Comparison of ENCODE assay signal across 8 cellular contexts in the genomic region with DNA sequence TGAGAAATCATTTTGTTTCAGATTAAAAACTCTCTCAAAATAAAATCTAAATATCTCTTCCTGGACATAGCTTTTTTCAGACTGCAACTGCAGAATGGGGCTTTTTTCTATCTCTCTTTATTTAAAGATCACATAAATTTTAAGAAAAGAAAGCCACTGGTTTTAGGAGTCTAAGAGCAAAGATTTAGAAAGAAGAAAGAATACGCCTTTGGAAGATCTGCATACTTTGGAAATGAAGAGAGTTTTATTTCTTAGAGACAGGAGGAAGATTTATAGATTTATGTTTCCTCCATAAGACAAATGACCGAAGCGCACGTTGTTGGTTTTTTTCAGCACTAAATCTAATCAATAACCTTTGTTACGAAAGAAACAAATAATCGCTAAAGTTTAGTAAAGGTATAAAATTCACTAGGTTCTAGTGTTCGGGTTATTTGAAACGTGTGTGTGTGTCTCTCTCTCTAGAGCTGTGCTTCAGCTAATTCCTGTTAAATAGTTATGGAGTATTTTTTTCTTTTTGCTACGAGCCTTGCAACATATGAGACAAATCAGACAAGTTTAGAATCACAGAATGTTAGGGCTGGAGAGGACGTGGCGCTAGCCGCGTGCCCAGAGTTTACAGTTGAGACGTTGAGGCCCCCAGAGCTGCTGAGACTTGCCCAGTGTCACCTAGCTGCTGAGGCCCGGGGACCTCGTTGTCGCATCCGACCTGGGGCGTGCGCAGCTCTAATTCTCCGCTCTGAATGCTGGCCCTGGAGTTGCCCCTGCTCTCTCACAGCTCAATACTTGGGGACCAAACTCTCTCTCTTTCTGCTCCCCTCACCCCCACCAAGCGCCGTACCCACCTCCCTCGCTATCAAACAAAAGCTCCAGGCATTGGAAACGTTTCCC.
DNase-seq lines count a peak whose midpoint lies in the region; ATAC-seq and TF ChIP-seq lines count a peak whose summit lies in the region.

No MANE protein-coding gene starts in this region.

- no peak for TF ChIP-seq RAD21 in neural cell (conservative IDR thresholded peaks at IDR 0.05)

- CTCF ChIA-PET in BJ (lab: Yijun Ruan, JAX) = interaction anchor here (0.5 to 1.0 kb wide), 3 partner anchors 215 to 1168 kb away, joined by 3 read pairs; no protein-coding TSS in a partner anchor
- CTCF ChIA-PET in PC-3 (lab: Charles Lee) = interaction anchor here (0.5 kb wide), 1 partner anchor 65 kb away, joined by 3 read pairs; no protein-coding TSS in a partner anchor

- H3K36me3 ChIP-seq in BJ (ENCODE audit: control insufficient read depth, insufficient read depth, low read length) (no peaks in the 10 kb centered on the region), PC-3 (ENCODE audit: low read depth, low read length) (no peaks in the 10 kb centered on the region), esophagus (ENCODE audit: control insufficient read depth in 2 of 2, insufficient read depth in 2 of 2, low read length in 1 of 2) (no peaks in the 10 kb centered on the region), neural cell (ENCODE audit: insufficient read depth, low read length) (no peaks in the 10 kb centered on the region)

- WGBS in esophagus, 2 donors = 22 to 28% methylated on average over 25 of the region's 25 CpGs

- TSS peak; percentile 89 for BruUV-seq in PC-3 (replicated peaks; lab: Mats Ljungman, UMichigan)

- DNase-seq in BJ (ENCODE audit: low read depth) (no peak), PC-3 (no peak), HuH-7 (ENCODE audit: low spot score) (no peak), DMS 273 (lab: John Stamatoyannopoulos, UW; ENCODE audit: unreplicated experiment) (no peak)

- H4K20me1 ChIP-seq in PC-3 (ENCODE audit: low read length) (no peaks in the 10 kb centered on the region), neural cell (ENCODE audit: insufficient read depth) (no peaks in the 10 kb centered on the region)

- peak; percentile 25 for ATAC-seq in PC-3
- ATAC-seq in esophagus mucosa = no peak
- ATAC-seq in GM21723 (IDR thresholded peaks at IDR 0.05; ENCODE audit: unreplicated experiment) = no peak

- H3K4me2 ChIP-seq in PC-3 (ENCODE audit: low read length) = peak overlapping the region; percentile 86
- no peak overlapping the region for H3K4me2 ChIP-seq in neural cell (ENCODE audit: low read length)

- H3K9me2 ChIP-seq in PC-3 (replicated peaks; ENCODE audit: low read length) (no peaks in the 10 kb centered on the region), neural cell (ENCODE audit: insufficient read depth, low read length) (no peaks in the 10 kb centered on the region)

- H3K9me3 ChIP-seq in PC-3 (ENCODE audit: low read length) = no peaks in the 10 kb centered on the region
- H3K9me3 ChIP-seq in esophagus (ENCODE audit: control insufficient read depth in 2 of 2, insufficient read depth in 1 of 2, low read depth in 1 of 2, low read length in 1 of 2) = no peaks in the 10 kb centered on the region
- no peaks in the 10 kb centered on the region for H3K9me3 ChIP-seq in neural cell (ENCODE audit: low read length)

- peak overlapping the region; percentile 82 for H3K9ac ChIP-seq in PC-3 (ENCODE audit: low read length)
- no peak overlapping the region for H3K9ac ChIP-seq in neural cell (ENCODE audit: low read length)

- POLR2A ChIA-PET in BJ (lab: Charles Lee) (no interaction called here), PC-3 (lab: Charles Lee; ENCODE audit: unreplicated experiment) (interaction anchor here (0.7 to 0.9 kb wide), 3 partner anchors 51 to 97 kb away, joined by 4 to 7 read pairs (median 5); no protein-coding TSS in a partner anchor)

- intact Hi-C loops in PC-3 (cut with micrococcal nuclease) = loop anchor here (1.0 to 5.0 kb wide), 5 partner anchors 39 to 214 kb away; partner anchors contain the start of gene GATA6

- H2AFZ ChIP-seq in PC-3 (ENCODE audit: low read length) (peak overlapping the region; percentile 73), neural cell (ENCODE audit: low read depth, low read length) (no peak overlapping the region)

- H3K79me2 ChIP-seq in PC-3 (ENCODE audit: low read length) (peaks cover 5% of the 10 kb centered on the region; the same call in 1 of the 2 replicates), neural cell (replicated peaks; ENCODE audit: insufficient read depth, low read length) (no peaks in the 10 kb centered on the region)

- H3K4me3 ChIP-seq in BJ (ENCODE audit: low read depth, low read length) (peak overlapping the region; percentile 28), PC-3 (ENCODE audit: low read length) (peak overlapping the region; percentile 65), esophagus (ENCODE audit: low read depth in 1 of 2, low read length in 2 of 2) (peak overlapping the region; percentile 40 to 49), neural cell (ENCODE audit: low read length) (peak overlapping the region; percentile 67)

- H3K27ac ChIP-seq in PC-3 (ENCODE audit: low read length) = peak overlapping the region; percentile 62
- peak overlapping the region in 1 of 2 donors; percentile 14 for H3K27ac ChIP-seq in esophagus (ENCODE audit: low read depth in 2 of 2, low read length in 1 of 2)
- no peak overlapping the region for H3K27ac ChIP-seq in neural cell (ENCODE audit: low read length)

- H3K4me1 ChIP-seq in PC-3 (ENCODE audit: insufficient read depth, low read length) (peaks cover 64% of the 10 kb centered on the region), esophagus (ENCODE audit: control insufficient read depth in 2 of 2, insufficient read depth in 2 of 2, low read length in 1 of 2) (peaks cover 0 to 3% of the 10 kb centered on the region in 2 donors)

- no peak for TF ChIP-seq CTCF in BJ (IDR thresholded peaks at IDR 0.05; ENCODE audit: insufficient read depth, low read depth, low read length)
- no peak for TF ChIP-seq CTCF in PC-3 (conservative IDR thresholded peaks at IDR 0.05; ENCODE audit: low read depth, low read length)
- TF ChIP-seq CTCF in neural cell (IDR thresholded peaks at IDR 0.05; ENCODE audit: poor library complexity, severe bottlenecking) = no peak

- TF ChIP-seq EP300 in neural cell (conservative IDR thresholded peaks at IDR 0.05; ENCODE audit: poor library complexity, severe bottlenecking) = no peak

- H3K27me3 ChIP-seq in BJ (ENCODE audit: control insufficient read depth, insufficient read depth, low read length) (peaks cover 40% of the 10 kb centered on the region), PC-3 (ENCODE audit: low read length) (no peaks in the 10 kb centered on the region), esophagus (ENCODE audit: control insufficient read depth in 1 of 2, insufficient read depth in 2 of 2, low read length in 2 of 2) (no peaks in the 10 kb centered on the region), neural cell (ENCODE audit: insufficient read depth, low read depth, low read length) (peaks cover 71% of the 10 kb centered on the region)

- no peaks in the 10 kb centered on the region for H3F3A ChIP-seq in PC-3 (ENCODE audit: low read length, unreplicated experiment)
- H3F3A ChIP-seq in neural cell (ENCODE audit: insufficient read depth, low read length, poor library complexity, severe bottlenecking) = no peaks in the 10 kb centered on the region

TF ChIP-seq in neural cell, 6 proteins besides CTCF, POLR2A, EP300 and RAD21:
- no peak for TF ChIP-seq SMC3 (conservative IDR thresholded peaks at IDR 0.05; ENCODE audit: poor library complexity)
- peak; percentile 26 for TF ChIP-seq POLR2AphosphoS5 (IDR thresholded peaks at IDR 0.05)
- TF ChIP-seq, protein P1, sequence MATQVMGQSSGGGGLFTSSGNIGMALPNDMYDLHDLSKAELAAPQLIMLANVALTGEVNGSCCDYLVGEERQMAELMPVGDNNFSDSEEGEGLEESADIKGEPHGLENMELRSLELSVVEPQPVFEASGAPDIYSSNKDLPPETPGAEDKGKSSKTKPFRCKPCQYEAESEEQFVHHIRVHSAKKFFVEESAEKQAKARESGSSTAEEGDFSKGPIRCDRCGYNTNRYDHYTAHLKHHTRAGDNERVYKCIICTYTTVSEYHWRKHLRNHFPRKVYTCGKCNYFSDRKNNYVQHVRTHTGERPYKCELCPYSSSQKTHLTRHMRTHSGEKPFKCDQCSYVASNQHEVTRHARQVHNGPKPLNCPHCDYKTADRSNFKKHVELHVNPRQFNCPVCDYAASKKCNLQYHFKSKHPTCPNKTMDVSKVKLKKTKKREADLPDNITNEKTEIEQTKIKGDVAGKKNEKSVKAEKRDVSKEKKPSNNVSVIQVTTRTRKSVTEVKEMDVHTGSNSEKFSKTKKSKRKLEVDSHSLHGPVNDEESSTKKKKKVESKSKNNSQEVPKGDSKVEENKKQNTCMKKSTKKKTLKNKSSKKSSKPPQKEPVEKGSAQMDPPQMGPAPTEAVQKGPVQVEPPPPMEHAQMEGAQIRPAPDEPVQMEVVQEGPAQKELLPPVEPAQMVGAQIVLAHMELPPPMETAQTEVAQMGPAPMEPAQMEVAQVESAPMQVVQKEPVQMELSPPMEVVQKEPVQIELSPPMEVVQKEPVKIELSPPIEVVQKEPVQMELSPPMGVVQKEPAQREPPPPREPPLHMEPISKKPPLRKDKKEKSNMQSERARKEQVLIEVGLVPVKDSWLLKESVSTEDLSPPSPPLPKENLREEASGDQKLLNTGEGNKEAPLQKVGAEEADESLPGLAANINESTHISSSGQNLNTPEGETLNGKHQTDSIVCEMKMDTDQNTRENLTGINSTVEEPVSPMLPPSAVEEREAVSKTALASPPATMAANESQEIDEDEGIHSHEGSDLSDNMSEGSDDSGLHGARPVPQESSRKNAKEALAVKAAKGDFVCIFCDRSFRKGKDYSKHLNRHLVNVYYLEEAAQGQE (IDR thresholded peaks at IDR 0.05; ENCODE audit: borderline replicate concordance) = no peak
- TF ChIP-seq MXI1 (conservative IDR thresholded peaks at IDR 0.05; ENCODE audit: poor library complexity, severe bottlenecking) = no peak
- TF ChIP-seq TAF1 (IDR thresholded peaks at IDR 0.05; ENCODE audit: low read depth) = no peak
- TF ChIP-seq EZH2 (IDR thresholded peaks at IDR 0.05; ENCODE audit: borderline replicate concordance, insufficient read depth, low read length, poor library complexity, severe bottlenecking) = peak; percentile 75
TF ChIP-seq in neural cell: peak in this region for 2.
